Comparison of ENCODE assay signal across 18 cellular contexts in genomic region chr1:24980836-24981631, GRCh38. TPM values are rescaled to one million over a fixed set of nuclear protein-coding genes. Genes with fewer than 3 reads are reported as not detected.
DNase-seq lines count a peak whose midpoint lies in the region; ATAC-seq, FAIRE-seq and TF ChIP-seq lines count a peak whose summit lies in the region.
"Had no signal": no experiment of that assay in that cellular context is flagged by ENCODE, and none has a peak within 500 bp of the region (broad histone marks: within the 10 kb centered on the region; RNA-seq: fewer than 3 reads in every experiment).

No MANE protein-coding gene starts in this region.

- H3K36me3 Mint-ChIP-seq in activated CD8-positive, alpha-beta memory T cell treated with anti-CD3 and anti-CD28 coated beads, Interleukin-2, amount 10 ng/mL, durations not matched to agents 7 days and 5 days, result peaks cover 15% of the 10 kb centered on the region
- H3K36me3 Mint-ChIP-seq in stimulated activated effector memory CD8-positive, alpha-beta T cell treated with anti-CD3 and anti-CD28 coated beads, Interleukin-12 subunit alpha, Interleukin-12 subunit beta, amount 100 ng/mL, for 72 hours, result peaks cover 15% of the 10 kb centered on the region

- no peak for ATAC-seq in activated CD8-positive, alpha-beta memory T cell treated with anti-CD3 and anti-CD28 coated beads, Interleukin-2, amount 10 ng/mL, durations not matched to agents 7 days and 5 days
- no peak for ATAC-seq in stimulated activated effector memory CD8-positive, alpha-beta T cell treated with anti-CD3 and anti-CD28 coated beads, Interleukin-12 subunit alpha, Interleukin-12 subunit beta, amount 100 ng/mL, for 72 hours
- ATAC-seq in HG02938 (IDR thresholded peaks at IDR 0.05; ENCODE audit: unreplicated experiment), result no peak
- ATAC-seq: esophagus mucosa, gastrocnemius medialis had no signal

- CTCF ChIA-PET in activated CD8-positive, alpha-beta memory T cell treated with anti-CD3 and anti-CD28 coated beads, Interleukin-2, amount 10 ng/mL, durations not matched to agents 7 days and 5 days (lab: Charles Lee), result interaction anchor here (1.0 to 3.8 kb wide), 10 partner anchors 9 to 115 kb away, joined by 3 to 19 read pairs (median 6); no protein-coding TSS in a partner anchor

- H3K36me3 ChIP-seq in KOPT-K1 (ENCODE audit: insufficient read depth, low read length) (no peaks in the 10 kb centered on the region), bronchial epithelial cell (ENCODE audit: control insufficient read depth, insufficient read depth, low read length) (no peaks in the 10 kb centered on the region)
- H3K36me3 ChIP-seq: cardiac muscle cell, gastrocnemius medialis had no signal

- H3K27me3 Mint-ChIP-seq in activated CD8-positive, alpha-beta memory T cell treated with anti-CD3 and anti-CD28 coated beads, Interleukin-2, amount 10 ng/mL, durations not matched to agents 7 days and 5 days, result no peaks in the 10 kb centered on the region

- no peaks in the 10 kb centered on the region for H3K27me3 ChIP-seq in bronchial epithelial cell (ENCODE audit: control insufficient read depth, insufficient read depth, low read length)
- H3K27me3 ChIP-seq: cardiac muscle cell had no signal

- peaks cover 9% of the 10 kb centered on the region for H3K9me3 ChIP-seq in KOPT-K1 (ENCODE audit: insufficient read depth, low read length, poor library complexity, severe bottlenecking)
- H3K9me3 ChIP-seq: gastrocnemius medialis had no signal

- no peak for FAIRE-seq in bronchial epithelial cell (lab: Jason Lieb, UNC)

- peak overlapping the region; percentile 71 for H3K27ac Mint-ChIP-seq in activated CD8-positive, alpha-beta memory T cell treated with anti-CD3 and anti-CD28 coated beads, Interleukin-2, amount 10 ng/mL, durations not matched to agents 7 days and 5 days
- peak overlapping the region; percentile 96 for H3K27ac Mint-ChIP-seq in stimulated activated effector memory CD8-positive, alpha-beta T cell treated with anti-CD3 and anti-CD28 coated beads, Interleukin-12 subunit alpha, Interleukin-12 subunit beta, amount 100 ng/mL, for 72 hours
- H3K27ac Mint-ChIP-seq: HFFc6 had no signal

- no peak overlapping the region for H3K4me3 Mint-ChIP-seq in activated CD8-positive, alpha-beta memory T cell treated with anti-CD3 and anti-CD28 coated beads, Interleukin-2, amount 10 ng/mL, durations not matched to agents 7 days and 5 days
- peak overlapping the region; percentile 59 for H3K4me3 Mint-ChIP-seq in stimulated activated effector memory CD8-positive, alpha-beta T cell treated with anti-CD3 and anti-CD28 coated beads, Interleukin-12 subunit alpha, Interleukin-12 subunit beta, amount 100 ng/mL, for 72 hours
- H3K4me3 Mint-ChIP-seq: HFFc6 had no signal

- H3K4me1 Mint-ChIP-seq in activated CD8-positive, alpha-beta memory T cell treated with anti-CD3 and anti-CD28 coated beads, Interleukin-2, amount 10 ng/mL, durations not matched to agents 7 days and 5 days, result peaks cover 80% of the 10 kb centered on the region
- H3K4me1 Mint-ChIP-seq in stimulated activated effector memory CD8-positive, alpha-beta T cell treated with anti-CD3 and anti-CD28 coated beads, Interleukin-12 subunit alpha, Interleukin-12 subunit beta, amount 100 ng/mL, for 72 hours, result peaks cover 89% of the 10 kb centered on the region

- DNase-seq in activated CD8-positive, alpha-beta memory T cell treated with anti-CD3 and anti-CD28 coated beads, Interleukin-2, amount 10 ng/mL, durations not matched to agents 7 days and 5 days, result no peak
- no peak for DNase-seq in activated CD8-positive, alpha-beta memory T cell treated with anti-CD3 and anti-CD28 coated beads, Interleukin-2, amount 50 U/mL, for 48 hours
- peak; percentile 54 for DNase-seq in bronchial epithelial cell (ENCODE audit: low read depth)
- DNase-seq in stimulated activated effector memory CD8-positive, alpha-beta T cell treated with anti-CD3 and anti-CD28 coated beads, Interleukin-12 subunit alpha, Interleukin-12 subunit beta, amount 100 ng/mL, for 72 hours (ENCODE audit: low spot score in 2 of 2), result no peak
- no peak for DNase-seq in GM20000 (ENCODE audit: low spot score)
- no peak for DNase-seq in NCI-H2171 (lab: John Stamatoyannopoulos, UW)
- DNase-seq: activated CD4-positive, CD25-positive, alpha-beta regulatory T cell; DMS79; gastrocnemius medialis; HFFc6; KBM-7; MV-4-11; NCI-H187; PC-9 had no signal

- TF ChIP-seq CTCF in bronchial epithelial cell (IDR thresholded peaks at IDR 0.05; ENCODE audit: insufficient read depth, low read length, severe bottlenecking) (no peak), GM20000 (IDR thresholded peaks at IDR 0.05; ENCODE audit: extremely low read depth, missing control alignments) (no peak)

- peaks cover 7% of the 10 kb centered on the region for H3K9me3 Mint-ChIP-seq in activated CD8-positive, alpha-beta memory T cell treated with anti-CD3 and anti-CD28 coated beads, Interleukin-2, amount 10 ng/mL, durations not matched to agents 7 days and 5 days (ENCODE audit: low read depth)
- peaks cover 8% of the 10 kb centered on the region for H3K9me3 Mint-ChIP-seq in stimulated activated effector memory CD8-positive, alpha-beta T cell treated with anti-CD3 and anti-CD28 coated beads, Interleukin-12 subunit alpha, Interleukin-12 subunit beta, amount 100 ng/mL, for 72 hours

- peak overlapping the region; percentile 93 for H3K27ac ChIP-seq in KOPT-K1 (ENCODE audit: low read depth, low read length, poor library complexity, severe bottlenecking)
- H3K27ac ChIP-seq: cardiac muscle cell, gastrocnemius medialis, PC-9 had no signal

- no peak overlapping the region for H3K4me3 ChIP-seq in bronchial epithelial cell (ENCODE audit: low read depth, low read length)
- H3K4me3 ChIP-seq: cardiac muscle cell, gastrocnemius medialis, PC-9 had no signal

RNA-seq across cellular contexts. Expression of gene RUNX3, which starts 51.0 kb away (rescaled TPM):
- total RNA-seq in activated CD8-positive, alpha-beta memory T cell treated with anti-CD3 and anti-CD28 coated beads, Interleukin-2, amount 10 ng/mL, durations not matched to agents 7 days and 5 days, result 100 to 1,000 TPM; 224 to 246 TPM
- total RNA-seq in bronchial epithelial cell, result 0.13 and 0.26 TPM in 2 replicates
- total RNA-seq: cardiac muscle cell, HFFc6, PC-9 had no signal

Comparison
In these comparisons a context has a peak if more than half of its experiments do, and no peak if none do; other contexts are left out.
1. RNA of gene RUNX3, which starts 51.0 kb away (total RNA-seq): 224 to 246 TPM in activated CD8-positive, alpha-beta memory T cell treated with anti-CD3 and anti-CD28 coated beads, Interleukin-2, amount 10 ng/mL, durations not matched to agents 7 days and 5 days; 0.13 to 0.26 TPM in bronchial epithelial cell; every median in the first group is over 100 times any median in the second.